ENCODE assay signal across 25 cellular contexts in genomic region chr9:80061096-80061495, GRCh38.
DNase-seq lines count a peak whose midpoint lies in the region; ATAC-seq and TF ChIP-seq lines count a peak whose summit lies in the region.
"Had no signal": no experiment of that assay in that cellular context is flagged by ENCODE, and none has a peak within 500 bp of the region (broad histone marks: within the 10 kb centered on the region; RNA-seq: fewer than 3 reads in every experiment).

No MANE protein-coding gene starts in this region.

- H4K91ac ChIP-seq in IMR-90 (ENCODE audit: insufficient read depth, low read depth, low read length) = no peak overlapping the region

- H3K14ac ChIP-seq in IMR-90 (replicated peaks; ENCODE audit: low read depth, low read length) = no peak overlapping the region

- no peak overlapping the region for H2BK120ac ChIP-seq in IMR-90 (ENCODE audit: low read depth, low read length)

- no peak overlapping the region for H3K27ac ChIP-seq in IMR-90 (ENCODE audit: insufficient read depth, low read length)
- H3K27ac ChIP-seq in stomach = peak overlapping the region in 4 of 5 donors; percentile 35 to 75 (median 69)
- H3K27ac ChIP-seq in CD8-positive, alpha-beta memory T cell (ENCODE audit: low read depth, low read length) = no peak overlapping the region
- H3K27ac ChIP-seq: foreskin keratinocyte had no signal

- no peaks in the 10 kb centered on the region for H4K20me1 ChIP-seq in IMR-90 (ENCODE audit: insufficient read depth, low read length)

- H3K9me3 ChIP-seq in IMR-90 (ENCODE audit: control insufficient read depth, insufficient read depth, low read length) (0 out of 2 replicates have a peak, but pooled peaks cover 2% of the 10 kb centered on the region), stomach (peaks cover 0 to 7% (median 1%) of the 10 kb centered on the region in 4 donors)
- no peaks in the 10 kb centered on the region for H3K9me3 ChIP-seq in CD8-positive, alpha-beta memory T cell (ENCODE audit: low read length)

- peak overlapping the region; percentile 39; the same call in 1 of the 2 replicates for H3K18ac ChIP-seq in IMR-90 (ENCODE audit: low read depth, low read length)

- no peak overlapping the region for H3K4ac ChIP-seq in IMR-90 (ENCODE audit: low read depth, low read length)

- TF ChIP-seq CTCF in IMR-90 (conservative IDR thresholded peaks at IDR 0.05; ENCODE audit: low read depth, low read length) (no peak), stomach (IDR thresholded peaks at IDR 0.05) (no peak), progenitor cell of endocrine pancreas (IDR thresholded peaks at IDR 0.05; ENCODE audit: unreplicated experiment) (no peak)

- no peak for TF ChIP-seq RAD21 in IMR-90 (IDR thresholded peaks at IDR 0.05; ENCODE audit: low read length)

- no peaks in the 10 kb centered on the region for H3K4me1 Mint-ChIP-seq in CD8-positive, alpha-beta memory T cell
- H3K4me1 Mint-ChIP-seq in progenitor cell of endocrine pancreas (ENCODE audit: low read depth) = peaks cover 22% of the 10 kb centered on the region
- H3K4me1 Mint-ChIP-seq: activated naive CD8-positive, alpha-beta T cell treated with anti-CD3 and anti-CD28 coated beads, Interleukin-2, amount 10 ng/mL, durations not matched to agents 7 days and 5 days; naive B cell; T-cell had no signal

- H2BK5ac ChIP-seq in IMR-90 (ENCODE audit: low read depth, low read length, poor library complexity, severe bottlenecking) = peak overlapping the region; percentile 61

- no peak overlapping the region for H3K4me3 ChIP-seq in IMR-90 (ENCODE audit: insufficient read depth, low read depth, low read length)
- H3K4me3 ChIP-seq in stomach = no peak overlapping the region
- H3K4me3 ChIP-seq in CD8-positive, alpha-beta memory T cell (ENCODE audit: low read length) = no peak overlapping the region
- H3K4me3 ChIP-seq: ovary had no signal

- H4K5ac ChIP-seq in IMR-90 (ENCODE audit: low read depth, low read length) = no peak overlapping the region

- BruUV-seq in IMR-90 (replicated peaks; lab: Mats Ljungman, UMichigan) = no TSS peak

- no peak overlapping the region for H3K4me3 Mint-ChIP-seq in CD8-positive, alpha-beta memory T cell
- no peak overlapping the region for H3K4me3 Mint-ChIP-seq in progenitor cell of endocrine pancreas (ENCODE audit: low read depth)
- H3K4me3 Mint-ChIP-seq: activated CD8-positive, alpha-beta T cell treated with anti-CD3 and anti-CD28 coated beads for 36 hours; activated naive CD8-positive, alpha-beta T cell treated with anti-CD3 and anti-CD28 coated beads, Interleukin-2, amount 10 ng/mL, durations not matched to agents 7 days and 5 days; brain; CD4-positive, alpha-beta T cell; memory B cell; naive B cell; stimulated activated naive CD8-positive, alpha-beta T cell treated with anti-CD3 and anti-CD28 coated beads, Interleukin-15, Interleukin-2, amounts not matched to agents 100 ng/mL and 50 ng/mL, for 24 hours; T-cell had no signal

- no peak overlapping the region for H3K9ac ChIP-seq in IMR-90 (ENCODE audit: low read depth, low read length)

- H4K8ac ChIP-seq in IMR-90 (ENCODE audit: low read depth in 2 of 2, low read length in 2 of 2) = no peak overlapping the region; a peak in 1 of 4 replicates

- no peaks in the 10 kb centered on the region for H3K27me3 Mint-ChIP-seq in CD8-positive, alpha-beta memory T cell
- peaks cover 26% of the 10 kb centered on the region for H3K27me3 Mint-ChIP-seq in progenitor cell of endocrine pancreas
- H3K27me3 Mint-ChIP-seq: activated CD8-positive, alpha-beta T cell treated with anti-CD3 and anti-CD28 coated beads for 36 hours; activated naive CD8-positive, alpha-beta T cell treated with anti-CD3 and anti-CD28 coated beads, Interleukin-2, amount 10 ng/mL, durations not matched to agents 7 days and 5 days; CD4-positive, alpha-beta T cell; memory B cell; naive B cell; stimulated activated naive CD8-positive, alpha-beta T cell treated with anti-CD3 and anti-CD28 coated beads, Interleukin-15, Interleukin-2, amounts not matched to agents 100 ng/mL and 50 ng/mL, for 24 hours; T-cell had no signal

- H3K56ac ChIP-seq in IMR-90 (ENCODE audit: extremely low read depth, insufficient read depth, low read length) = no peak overlapping the region

- no peak for ATAC-seq in IMR-90 (ENCODE audit: low read depth)
- ATAC-seq: activated CD8-positive, alpha-beta T cell treated with anti-CD3 and anti-CD28 coated beads for 36 hours; foreskin keratinocyte; left colon; T-cell had no signal

- no peak overlapping the region for H2AFZ ChIP-seq in IMR-90 (replicated peaks; ENCODE audit: low read length, poor library complexity)

- H3K9me1 ChIP-seq in IMR-90 (ENCODE audit: insufficient read depth, low read length) = no peaks in the 10 kb centered on the region

- H2BK15ac ChIP-seq in IMR-90 (ENCODE audit: low read depth, low read length) = no peak overlapping the region

- H3K4me2 ChIP-seq in IMR-90 (ENCODE audit: low read depth, low read length) = no peak overlapping the region

- POLR2A ChIA-PET in IMR-90 (lab: Charles Lee; ENCODE audit: unreplicated experiment) = no interaction called here
- POLR2A ChIA-PET in CD8-positive, alpha-beta memory T cell (lab: Charles Lee) = no interaction called here

- H3K4me1 ChIP-seq in IMR-90 (ENCODE audit: control insufficient read depth, insufficient read depth, low read length) (peaks cover 3% of the 10 kb centered on the region; the same call in 1 of the 2 replicates), stomach (peaks cover 0 to 14% (median 0%) of the 10 kb centered on the region in 4 donors)
- no peaks in the 10 kb centered on the region for H3K4me1 ChIP-seq in CD8-positive, alpha-beta memory T cell (ENCODE audit: insufficient read depth, low read length)
- H3K4me1 ChIP-seq: foreskin keratinocyte had no signal

- no peak overlapping the region for H3K23ac ChIP-seq in IMR-90 (ENCODE audit: low read depth, low read length)

- no peak for TF ChIP-seq EP300 in stomach (IDR thresholded peaks at IDR 0.05)

- H2BK20ac ChIP-seq in IMR-90 (ENCODE audit: low read depth, low read length) = no peak overlapping the region

- CTCF ChIA-PET in IMR-90 (lab: Yijun Ruan, JAX) = interaction anchor here (1.0 to 1.5 kb wide), 2 partner anchors 17 to 21 kb away, joined by 3 read pairs; no protein-coding TSS in a partner anchor
- CTCF ChIA-PET in CD8-positive, alpha-beta memory T cell (lab: Charles Lee) = no interaction called here

- peak; percentile 25 for DNase-seq in IMR-90
- peak; percentile 34 for DNase-seq in dedifferentiated amniotic fluid mesenchymal stem cell (ENCODE audit: extremely low spot score)
- DNase-seq in myocyte (ENCODE audit: low read depth) = peak; percentile 50
- no peak for DNase-seq in stomach
- DNase-seq in HUDEP-2 (lab: John Stamatoyannopoulos, UW; ENCODE audit: unreplicated experiment in 76 of 76) = no peak
- DNase-seq in CD8-positive, alpha-beta memory T cell = no peak
- DNase-seq in DMS153 treated with DMSO at 0.1 percent for 48 hours (lab: John Stamatoyannopoulos, UW; ENCODE audit: unreplicated experiment) = no peak
- no peak for DNase-seq in progenitor cell of endocrine pancreas (ENCODE audit: low spot score, unreplicated experiment)
- DNase-seq: activated CD4-positive, CD25-positive, alpha-beta regulatory T cell treated with anti-CD3 and anti-CD28 coated beads, Interleukin-2, amount 50 U/mL, for 72 hours; activated CD8-positive, alpha-beta T cell treated with anti-CD3 and anti-CD28 coated beads for 36 hours; activated naive CD8-positive, alpha-beta T cell treated with anti-CD3 and anti-CD28 coated beads, Interleukin-2, amount 10 ng/mL, durations not matched to agents 7 days and 5 days; CD4-positive, alpha-beta T cell; cortex of kidney; left colon; naive B cell; NCI-H1694; ovary; SHP77; stimulated activated CD4-positive, alpha-beta T cell treated with anti-CD3 and anti-CD28 coated beads, Interleukin-15, amount 100 ng/mL, for 24 hours; T-cell; trophoblast cell had no signal

- H3K36me3 ChIP-seq in IMR-90 (ENCODE audit: control insufficient read depth, insufficient read depth, low read length) = no peaks in the 10 kb centered on the region
- no peaks in the 10 kb centered on the region for H3K36me3 ChIP-seq in stomach
- H3K36me3 ChIP-seq in CD8-positive, alpha-beta memory T cell (ENCODE audit: insufficient read depth, low read length) = no peaks in the 10 kb centered on the region
- H3K36me3 ChIP-seq: ovary had no signal

- peaks cover 0 to 3% (median 0%) of the 10 kb centered on the region in 5 donors for H3K9me3 Mint-ChIP-seq in CD8-positive, alpha-beta memory T cell
- H3K9me3 Mint-ChIP-seq in progenitor cell of endocrine pancreas (ENCODE audit: low read depth) = peaks cover 3% of the 10 kb centered on the region

- no peak for TF ChIP-seq POLR2A in IMR-90 (IDR thresholded peaks at IDR 0.05; ENCODE audit: low read depth, low read length)
- TF ChIP-seq POLR2A in stomach (IDR thresholded peaks at IDR 0.05) = no peak

- H3K27me3 ChIP-seq in IMR-90 (ENCODE audit: control insufficient read depth, insufficient read depth, low read length) (no peaks in the 10 kb centered on the region), stomach (no peaks in the 10 kb centered on the region)
- H3K27me3 ChIP-seq in CD8-positive, alpha-beta memory T cell (ENCODE audit: insufficient read depth, low read length, poor library complexity, severe bottlenecking) = no peaks in the 10 kb centered on the region
- H3K27me3 ChIP-seq: foreskin keratinocyte, ovary had no signal

- no peaks in the 10 kb centered on the region for H3K36me3 Mint-ChIP-seq in CD8-positive, alpha-beta memory T cell
- no peaks in the 10 kb centered on the region for H3K36me3 Mint-ChIP-seq in progenitor cell of endocrine pancreas (ENCODE audit: insufficient read depth)
- H3K36me3 Mint-ChIP-seq: activated naive CD8-positive, alpha-beta T cell treated with anti-CD3 and anti-CD28 coated beads, Interleukin-2, amount 10 ng/mL, durations not matched to agents 7 days and 5 days; brain; naive B cell; T-cell had no signal

- H3K79me1 ChIP-seq in IMR-90 (ENCODE audit: low read depth in 1 of 2, low read length in 2 of 2) = no peaks in the 10 kb centered on the region

- in situ Hi-C loops in IMR-90 (cut with MboI; ENCODE audit: low sequenced_read_pairs) = no loop called here

- intact Hi-C loops in IMR-90 (cut with micrococcal nuclease) = loop anchor here (5.0 kb wide), 1 partner anchor 489 kb away; the partner anchor contains the start of gene TLE4
- intact Hi-C loops in stomach (cut with DNase I; ENCODE audit: low total_unique reads) = no loop called here

- H3K27ac Mint-ChIP-seq in CD8-positive, alpha-beta memory T cell = no peak overlapping the region
- H3K27ac Mint-ChIP-seq in progenitor cell of endocrine pancreas = no peak overlapping the region
- H3K27ac Mint-ChIP-seq: activated CD8-positive, alpha-beta T cell treated with anti-CD3 and anti-CD28 coated beads for 36 hours; activated naive CD8-positive, alpha-beta T cell treated with anti-CD3 and anti-CD28 coated beads, Interleukin-2, amount 10 ng/mL, durations not matched to agents 7 days and 5 days; CD4-positive, alpha-beta T cell; memory B cell; T-cell had no signal

- no peak overlapping the region for H2AK5ac ChIP-seq in IMR-90 (ENCODE audit: low read depth, low read length)

- dilution Hi-C loops in IMR-90 (cut with HindIII; ENCODE audit: low sequenced_read_pairs, unreplicated experiment) = no loop called here

- H2AK9ac ChIP-seq in IMR-90 (replicated peaks; ENCODE audit: low read depth, low read length, poor library complexity) = no peak overlapping the region

TF ChIP-seq in IMR-90, 13 proteins besides CTCF, POLR2A, EP300 and RAD21:
- TF ChIP-seq CHD1 (IDR thresholded peaks at IDR 0.05; ENCODE audit: low read depth, low read length) (no peak), CEBPB (IDR thresholded peaks at IDR 0.05; ENCODE audit: low read depth, low read length) (peak; percentile 49)

Comparison
In these comparisons a context has a peak if more than half of its experiments do, and no peak if none do; other contexts are left out.
1. DNase-seq: peak in IMR-90 (single experiment), dedifferentiated amniotic fluid mesenchymal stem cell (single experiment) and myocyte (single experiment); none in stomach (single experiment), HUDEP-2 (0 of 76), CD8-positive, alpha-beta memory T cell (0 of 5), DMS153 treated with DMSO at 0.1 percent for 48 hours (single experiment) and progenitor cell of endocrine pancreas (single experiment).
2. H3K27ac ChIP-seq: peak in stomach (4 of 5); none in IMR-90 (single experiment) and CD8-positive, alpha-beta memory T cell (single experiment).